ENCODE assay signal across 9 cellular contexts in genomic region chr6:37314803-37315515, GRCh38. TPM values are rescaled to one million over a fixed set of nuclear protein-coding genes. Genes with fewer than 3 reads are reported as not detected.
DNase-seq lines count a peak whose midpoint lies in the region; ATAC-seq and TF ChIP-seq lines count a peak whose summit lies in the region.
"Had no signal": no experiment of that assay in that cellular context is flagged by ENCODE, and none has a peak within 500 bp of the region (broad histone marks: within the 10 kb centered on the region; RNA-seq: fewer than 3 reads in every experiment).

No MANE protein-coding gene starts in this region.

- peak; percentile 47 for DNase-seq in EH (ENCODE audit: low read depth)
- peak; percentile 57 to 62 for DNase-seq in Kasumi-1 (lab: John Stamatoyannopoulos, UW)
- DNase-seq in T-helper 2 cell treated with Interferon-gamma antibody and Interleukin-4, amounts not matched to agents 5 μg/mL and 100 μg/mL, for 36 hours (ENCODE audit: low spot score), result peak; percentile 29
- peak in 2 of 10 donors; percentile 25 to 35 for DNase-seq in dorsolateral prefrontal cortex
- no peak for DNase-seq in natural killer cell
- no peak for DNase-seq in kidney glomerular epithelial cell (lab: John Stamatoyannopoulos, UW)

- no peaks in the 10 kb centered on the region for H3K27me3 Mint-ChIP-seq in T-helper 2 cell treated with Interferon-gamma antibody and Interleukin-4, amounts not matched to agents 5 μg/mL and 100 μg/mL, for 36 hours (ENCODE audit: low read depth)
- H3K27me3 Mint-ChIP-seq in natural killer cell (ENCODE audit: low read depth in 2 of 2), result no peaks in the 10 kb centered on the region

- no peak overlapping the region for H3K4me3 ChIP-seq in dorsolateral prefrontal cortex
- H3K4me3 ChIP-seq: SJSA1 had no signal

- intact Hi-C loops in dorsolateral prefrontal cortex (cut with DNase I), result no loop called here
- intact Hi-C loops in natural killer cell (cut with micrococcal nuclease), result loop anchor here (2.0 kb wide), 1 partner anchor 296 kb away; no protein-coding TSS in a partner anchor

- TF ChIP-seq CTCF in dorsolateral prefrontal cortex (IDR thresholded peaks at IDR 0.05 in 54 of 56, conservative IDR thresholded peaks at IDR 0.05 in 2 of 56; ENCODE audit: low read depth in 1 of 56, partially characterized antibody in 56 of 56), result peak in 50 of 56 donors; percentile 11 to 66 (median 46)
- peak; percentile 15 for TF ChIP-seq CTCF in natural killer cell (IDR thresholded peaks at IDR 0.05)

- no peak overlapping the region for H3K27ac Mint-ChIP-seq in T-helper 2 cell treated with Interferon-gamma antibody and Interleukin-4, amounts not matched to agents 5 μg/mL and 100 μg/mL, for 36 hours
- peak overlapping the region in 1 of 2 donors; percentile 17 for H3K27ac Mint-ChIP-seq in natural killer cell

- H3K9me3 Mint-ChIP-seq in T-helper 2 cell treated with Interferon-gamma antibody and Interleukin-4, amounts not matched to agents 5 μg/mL and 100 μg/mL, for 36 hours, result no peaks in the 10 kb centered on the region
- no peaks in the 10 kb centered on the region for H3K9me3 Mint-ChIP-seq in natural killer cell

- H3K4me3 Mint-ChIP-seq in T-helper 2 cell treated with Interferon-gamma antibody and Interleukin-4, amounts not matched to agents 5 μg/mL and 100 μg/mL, for 36 hours, result no peak overlapping the region
- no peak overlapping the region for H3K4me3 Mint-ChIP-seq in natural killer cell

- peaks cover 8% of the 10 kb centered on the region for H3K4me1 Mint-ChIP-seq in T-helper 2 cell treated with Interferon-gamma antibody and Interleukin-4, amounts not matched to agents 5 μg/mL and 100 μg/mL, for 36 hours (ENCODE audit: low read depth)
- peaks cover 5 to 6% of the 10 kb centered on the region in 2 donors for H3K4me1 Mint-ChIP-seq in natural killer cell

- no peaks in the 10 kb centered on the region for H3K27me3 ChIP-seq in dorsolateral prefrontal cortex
- H3K27me3 ChIP-seq: SJSA1 had no signal

- H3K36me3 Mint-ChIP-seq in T-helper 2 cell treated with Interferon-gamma antibody and Interleukin-4, amounts not matched to agents 5 μg/mL and 100 μg/mL, for 36 hours (ENCODE audit: low read depth), result peaks cover 13% of the 10 kb centered on the region
- no peaks in the 10 kb centered on the region for H3K36me3 Mint-ChIP-seq in natural killer cell

- ATAC-seq in natural killer cell, result peak; percentile 56 to 90 (median 78)
- no peak for ATAC-seq in HG02571 (IDR thresholded peaks at IDR 0.05; ENCODE audit: unreplicated experiment)
- ATAC-seq in HG02798 (IDR thresholded peaks at IDR 0.05; ENCODE audit: poor library complexity, unreplicated experiment), result no peak

- no peak overlapping the region for H3K27ac ChIP-seq in dorsolateral prefrontal cortex
- H3K27ac ChIP-seq: SJSA1 had no signal

RNA-seq across cellular contexts. Expression of gene RNF8, which starts 38.8 kb away (rescaled TPM):
- total RNA-seq in dorsolateral prefrontal cortex (10 to 100 TPM; 16.3 to 45.3 (median 30.9) TPM), natural killer cell (10 to 100 TPM; 11.4 to 18.2 (median 14.0) TPM)

RNA-seq across cellular contexts. Expression of gene TMEM217, which starts 57.0 kb away (rescaled TPM):
- 1 to 10 TPM in 67 of 120 experiments, under 1 TPM in 43, not detected in 10; 0.29 to 4.3 (median 1.2) TPM for total RNA-seq in dorsolateral prefrontal cortex
- total RNA-seq in natural killer cell, result 1 to 10 TPM in 1 of 3 donors, under 1 TPM in 2; 0.75 to 2.1 (median 0.75) TPM

RNA-seq across cellular contexts. Expression of gene TBC1D22B, which starts 57.4 kb away (rescaled TPM):
- total RNA-seq in dorsolateral prefrontal cortex (10 to 100 TPM in 115 of 120 experiments, 1 to 10 TPM in 5; 8.8 to 17.7 (median 12.6) TPM), natural killer cell (10 to 100 TPM in 2 of 3 donors, 1 to 10 TPM in 1; 8.0 to 12.1 (median 12.0) TPM)

Comparison
In these comparisons a context has a peak if more than half of its experiments do, and no peak if none do; other contexts are left out.
1. DNase-seq: peak in EH (single experiment), Kasumi-1 (2 of 2) and T-helper 2 cell treated with Interferon-gamma antibody and Interleukin-4, amounts not matched to agents 5 μg/mL and 100 μg/mL, for 36 hours (single experiment); none in natural killer cell (single experiment) and kidney glomerular epithelial cell (single experiment).
2. ATAC-seq: peak in natural killer cell (3 of 3); none in HG02571 (single experiment) and HG02798 (single experiment).